In genomic region chr13:41053384-41053826, GRCh38 we compare ENCODE assay signal across 8 cellular contexts. TPM values are rescaled to one million over a fixed set of nuclear protein-coding genes. Genes with fewer than 3 reads are reported as not detected.
DNase-seq lines count a peak whose midpoint lies in the region; ATAC-seq and TF ChIP-seq lines count a peak whose summit lies in the region.

No MANE protein-coding gene starts in this region.

- H2AFZ ChIP-seq in mammary epithelial cell (ENCODE audit: low read depth, low read length): no peak overlapping the region

- H3K27me3 ChIP-seq in mammary epithelial cell (ENCODE audit: insufficient read depth, low read length) (no peaks in the 10 kb centered on the region), prostate gland (replicated peaks; ENCODE audit: insufficient read depth) (no peaks in the 10 kb centered on the region)

- H3K27ac ChIP-seq in mammary epithelial cell (ENCODE audit: insufficient read depth, low read depth, low read length) (no peak overlapping the region), prostate gland (peak overlapping the region; percentile 31 to 59)

- no peak overlapping the region for H3K4me2 ChIP-seq in mammary epithelial cell (ENCODE audit: insufficient read depth, low read depth, low read length)

- DNase-seq in mammary epithelial cell (peak; percentile 20), prostate gland (ENCODE audit: low spot score) (no peak), NCI-H2107 (lab: John Stamatoyannopoulos, UW) (no peak), NCI-H2029 (lab: John Stamatoyannopoulos, UW) (no peak), medulla oblongata (ENCODE audit: extremely low spot score) (no peak), NCI-H2171 (lab: John Stamatoyannopoulos, UW) (no peak)

- dilution Hi-C loops in mammary epithelial cell (cut with HindIII; ENCODE audit: low sequenced_read_pairs): no loop called here

- WGBS in mammary epithelial cell (ENCODE audit: low coverage, missing lambda C conversion rate): 73% methylated on average over 2 of the region's 2 CpGs
- 46% methylated on average over 2 of the region's 2 CpGs for WGBS in prostate gland

- BruUV-seq in mammary epithelial cell (replicated peaks; lab: Mats Ljungman, UMichigan): no TSS peak

- H3K9ac ChIP-seq in mammary epithelial cell (ENCODE audit: insufficient read depth, low read length): no peak overlapping the region

- in situ Hi-C loops in mammary epithelial cell (cut with MboI; ENCODE audit: low sequenced_read_pairs in 2 of 2): no loop called here

- no peaks in the 10 kb centered on the region for H4K20me1 ChIP-seq in mammary epithelial cell (ENCODE audit: insufficient read depth, low read length)

- no peak for TF ChIP-seq CTCF in mammary epithelial cell (conservative IDR thresholded peaks at IDR 0.05 in 1 of 2, IDR thresholded peaks at IDR 0.05 in 1 of 2; ENCODE audit: extremely low read depth in 1 of 2, insufficient read depth in 1 of 2, low read depth in 1 of 2, low read length in 2 of 2)
- TF ChIP-seq CTCF in prostate gland (IDR thresholded peaks at IDR 0.05): no peak

- H3K4me1 ChIP-seq in mammary epithelial cell (ENCODE audit: insufficient read depth, low read length) (peaks cover 11% of the 10 kb centered on the region), prostate gland (replicated peaks) (peaks cover 5% of the 10 kb centered on the region)

- intact Hi-C loops in mammary epithelial cell (cut with micrococcal nuclease) (no loop called here), prostate gland (cut with DNase I) (loop anchor here (10.0 kb wide), 1 partner anchor 259 kb away; no protein-coding TSS in a partner anchor)

- TF ChIP-seq POLR2A in prostate gland (IDR thresholded peaks at IDR 0.05): no peak

- CTCF ChIA-PET in mammary epithelial cell (lab: Charles Lee; ENCODE audit: low non-redundant PET): no interaction called here

- H3K9me3 ChIP-seq in mammary epithelial cell (replicated peaks; ENCODE audit: insufficient read depth, low read length) (no peaks in the 10 kb centered on the region), prostate gland (no peaks in the 10 kb centered on the region)

- H3K4me3 ChIP-seq in mammary epithelial cell (replicated peaks in 1 of 3; ENCODE audit: insufficient read depth in 1 of 3, low read depth in 2 of 3, low read length in 3 of 3): no peak overlapping the region
- no peak overlapping the region for H3K4me3 ChIP-seq in prostate gland

- ATAC-seq in GM19351 (IDR thresholded peaks at IDR 0.05; ENCODE audit: unreplicated experiment) (peak; percentile 75), HG03442 (IDR thresholded peaks at IDR 0.05; ENCODE audit: unreplicated experiment) (peak; percentile 71)

- H3K79me2 ChIP-seq in mammary epithelial cell (ENCODE audit: insufficient read depth, low read length): peaks cover 94% of the 10 kb centered on the region

- H3K36me3 ChIP-seq in mammary epithelial cell (ENCODE audit: insufficient read depth, low read length) (no peaks in the 10 kb centered on the region), prostate gland (no peaks in the 10 kb centered on the region)

RNA-seq across cellular contexts. Expression of gene WBP4, which starts 7.9 kb away (rescaled TPM):
- 10 to 100 TPM in 1 of 2 donors, 1 to 10 TPM in 1; 5.0 to 12.4 TPM for total RNA-seq in mammary epithelial cell
- polyA plus RNA-seq in mammary epithelial cell: 5.2 TPM
- polyA minus RNA-seq in mammary epithelial cell: 0.98 TPM
- 10 to 100 TPM; 13.3 to 14.1 TPM for total RNA-seq in prostate gland

RNA-seq across cellular contexts. Expression of gene ELF1, which starts 34.3 kb away (rescaled TPM):
- total RNA-seq in mammary epithelial cell: 10 to 100 TPM; 48.0 to 66.3 TPM
- 32.6 TPM for polyA plus RNA-seq in mammary epithelial cell
- 51.3 TPM for polyA minus RNA-seq in mammary epithelial cell
- total RNA-seq in prostate gland: 100 to 1,000 TPM; 108 to 123 TPM
